Comparison of ENCODE assay signal across 1 cellular context in the genomic region with DNA sequence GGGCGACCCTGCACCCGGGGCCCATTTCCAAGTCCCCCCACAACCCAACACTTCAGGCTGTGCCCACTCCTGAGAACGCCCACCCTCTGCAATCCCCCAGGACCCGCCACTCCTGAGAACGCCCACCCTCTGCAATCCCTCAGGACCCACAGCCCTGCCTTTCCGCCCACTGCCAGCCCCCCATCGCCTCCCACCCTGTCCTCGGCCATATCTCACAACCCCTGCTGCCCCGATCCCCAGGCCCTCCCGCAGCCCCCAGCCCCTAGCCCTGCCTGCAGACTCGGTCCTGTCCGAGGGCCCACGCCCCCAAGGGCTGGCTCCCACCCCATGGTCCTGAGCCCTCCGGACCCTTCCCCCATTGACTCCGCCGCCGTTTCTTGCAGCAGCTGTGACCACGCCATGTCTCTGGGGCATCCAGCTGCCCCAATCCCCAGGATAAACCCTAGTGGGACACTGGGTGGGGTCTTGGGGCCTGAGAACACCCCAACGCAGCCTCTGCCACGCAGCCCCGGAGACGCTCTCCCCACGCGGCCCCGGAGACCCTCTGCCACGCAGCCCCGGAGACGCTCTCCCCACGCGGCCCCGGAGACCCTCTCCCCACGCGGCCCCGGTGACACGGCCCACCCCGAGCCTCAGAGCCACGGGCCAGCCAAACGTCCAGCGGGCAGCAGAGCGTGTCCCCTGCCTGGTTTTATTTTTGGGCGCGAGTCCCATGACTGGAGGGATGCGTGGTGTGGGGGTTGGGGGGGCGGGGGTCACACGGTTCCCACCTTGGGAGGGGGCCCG.
TF ChIP-seq lines count a peak whose summit lies in the region.

No MANE protein-coding gene starts in this region.

TF ChIP-seq in IMR-90, 13 proteins besides CTCF, POLR2A, EP300 and RAD21:
- TF ChIP-seq SMC3 (IDR thresholded peaks at IDR 0.05; ENCODE audit: low read depth, low read length), result no peak
- TF ChIP-seq MAZ (IDR thresholded peaks at IDR 0.05; ENCODE audit: borderline replicate concordance, low read depth, low read length), result no peak
- TF ChIP-seq MAFK (IDR thresholded peaks at IDR 0.05; ENCODE audit: low read depth, low read length), result no peak
- TF ChIP-seq FOS (IDR thresholded peaks at IDR 0.05; ENCODE audit: low read depth, low read length), result no peak
- TF ChIP-seq CEBPB (IDR thresholded peaks at IDR 0.05; ENCODE audit: low read depth, low read length), result no peak
- TF ChIP-seq CHD1 (IDR thresholded peaks at IDR 0.05; ENCODE audit: low read depth, low read length), result no peak
- TF ChIP-seq NFE2L2 (IDR thresholded peaks at IDR 0.05; ENCODE audit: low read depth, low read length), result no peak
- TF ChIP-seq BHLHE40 (IDR thresholded peaks at IDR 0.05; ENCODE audit: low read depth, low read length), result no peak
- TF ChIP-seq ELK1 (IDR thresholded peaks at IDR 0.05; ENCODE audit: borderline replicate concordance, low read depth, low read length), result no peak
- TF ChIP-seq RCOR1 (IDR thresholded peaks at IDR 0.05; ENCODE audit: insufficient replicate concordance, low read length), result no peak
- TF ChIP-seq MXI1 (IDR thresholded peaks at IDR 0.05; ENCODE audit: borderline replicate concordance, low read depth, low read length), result no peak
- TF ChIP-seq RFX5 (IDR thresholded peaks at IDR 0.05; ENCODE audit: low read depth, low read length), result no peak
- TF ChIP-seq, protein P1, sequence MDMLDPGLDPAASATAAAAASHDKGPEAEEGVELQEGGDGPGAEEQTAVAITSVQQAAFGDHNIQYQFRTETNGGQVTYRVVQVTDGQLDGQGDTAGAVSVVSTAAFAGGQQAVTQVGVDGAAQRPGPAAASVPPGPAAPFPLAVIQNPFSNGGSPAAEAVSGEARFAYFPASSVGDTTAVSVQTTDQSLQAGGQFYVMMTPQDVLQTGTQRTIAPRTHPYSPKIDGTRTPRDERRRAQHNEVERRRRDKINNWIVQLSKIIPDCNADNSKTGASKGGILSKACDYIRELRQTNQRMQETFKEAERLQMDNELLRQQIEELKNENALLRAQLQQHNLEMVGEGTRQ (IDR thresholded peaks at IDR 0.05; ENCODE audit: low read depth, low read length), result no peak
